Comparison of ENCODE assay signal across 10 cellular contexts in the genomic region with DNA sequence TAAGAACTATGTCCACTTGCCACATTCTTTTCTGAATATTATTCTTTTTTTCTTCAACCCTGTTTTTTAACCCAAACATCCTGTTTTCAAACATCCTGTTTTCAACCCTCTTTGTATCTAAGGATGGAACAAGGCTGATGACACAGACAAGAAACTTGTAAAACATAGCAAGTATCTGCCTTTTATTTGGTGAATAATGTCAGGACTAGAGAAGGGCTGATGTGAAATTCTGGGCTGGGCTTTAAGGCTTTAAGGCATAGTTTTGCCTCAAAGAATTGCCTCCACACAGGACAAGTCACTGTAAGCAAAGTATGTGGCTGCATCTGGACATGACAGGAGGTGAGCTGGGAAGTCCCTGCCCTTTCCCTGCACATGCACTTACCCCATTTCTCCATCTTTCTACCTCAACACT. TPM values are rescaled to one million over a fixed set of nuclear protein-coding genes. Genes with fewer than 3 reads are reported as not detected.
A peak's percentile ranks its signal among the peaks of the same experiment; 100 is the strongest.
DNase-seq lines count a peak whose midpoint lies in the region; ATAC-seq and TF ChIP-seq lines count a peak whose summit lies in the region.
"Had no signal": no experiment of that assay in that cellular context is flagged by ENCODE, and none has a peak within 500 bp of the region (broad histone marks: within the 10 kb centered on the region; RNA-seq: fewer than 3 reads in every experiment).

No MANE protein-coding gene starts in this region.

- TF ChIP-seq CTCF in epithelial cell of esophagus (IDR thresholded peaks at IDR 0.05; ENCODE audit: insufficient read depth, low read depth, low read length, missing control alignments) (no peak), glutamatergic neuron (IDR thresholded peaks at IDR 0.05; ENCODE audit: partially characterized antibody, unreplicated experiment) (no peak)

- ATAC-seq in GM19025 (IDR thresholded peaks at IDR 0.05; ENCODE audit: low read depth, unreplicated experiment) (peak; percentile 32), HG03571 (IDR thresholded peaks at IDR 0.05; ENCODE audit: unreplicated experiment) (peak; percentile 23), left lobe of liver (no peak)

- no peaks in the 10 kb centered on the region for H3K4me1 Mint-ChIP-seq in glutamatergic neuron (ENCODE audit: low read depth, unreplicated experiment)
- H3K4me1 Mint-ChIP-seq: neural crest cell had no signal

- no peaks in the 10 kb centered on the region for H3K9me3 Mint-ChIP-seq in glutamatergic neuron (ENCODE audit: unreplicated experiment)
- H3K9me3 Mint-ChIP-seq: neural crest cell had no signal

- H3K27ac Mint-ChIP-seq in glutamatergic neuron (ENCODE audit: unreplicated experiment) = no peak overlapping the region

- H3K4me3 ChIP-seq in epithelial cell of esophagus (ENCODE audit: low read length) = no peak overlapping the region
- H3K4me3 ChIP-seq: suprapubic skin had no signal

- DNase-seq in AG20443 (ENCODE audit: low spot score) = peak; percentile 33
- peak; percentile 39 for DNase-seq in epithelial cell of esophagus (ENCODE audit: low read depth)
- no peak for DNase-seq in left lobe of liver (ENCODE audit: low spot score)
- no peak for DNase-seq in glutamatergic neuron
- DNase-seq in SIG-M5 treated with dmso at 0.1 percent for 504 hours (lab: John Stamatoyannopoulos, UW; ENCODE audit: unreplicated experiment) = no peak
- DNase-seq in COLO829 (ENCODE audit: low spot score) = no peak

- no peaks in the 10 kb centered on the region for H3K27me3 Mint-ChIP-seq in glutamatergic neuron (ENCODE audit: unreplicated experiment)

- H3K36me3 Mint-ChIP-seq in glutamatergic neuron (ENCODE audit: unreplicated experiment) = no peaks in the 10 kb centered on the region

- H3K4me3 Mint-ChIP-seq in glutamatergic neuron (ENCODE audit: unreplicated experiment) = no peak overlapping the region
- H3K4me3 Mint-ChIP-seq: neural crest cell had no signal

RNA-seq across cellular contexts. Expression of a gene that starts 42.5 kb away (rescaled TPM):
- total RNA-seq in left lobe of liver = 9.4 TPM
- 9.7 TPM for total RNA-seq in glutamatergic neuron (ENCODE audit: unreplicated experiment)

Comparison
In these comparisons a context has a peak if more than half of its experiments do, and no peak if none do; other contexts are left out.
1. DNase-seq: peak in AG20443 (single experiment) and epithelial cell of esophagus (single experiment); none in left lobe of liver (single experiment), glutamatergic neuron (single experiment), SIG-M5 treated with dmso at 0.1 percent for 504 hours (single experiment) and COLO829 (single experiment).